Comparison of ENCODE assay signal across 1 cellular context in the genomic region with DNA sequence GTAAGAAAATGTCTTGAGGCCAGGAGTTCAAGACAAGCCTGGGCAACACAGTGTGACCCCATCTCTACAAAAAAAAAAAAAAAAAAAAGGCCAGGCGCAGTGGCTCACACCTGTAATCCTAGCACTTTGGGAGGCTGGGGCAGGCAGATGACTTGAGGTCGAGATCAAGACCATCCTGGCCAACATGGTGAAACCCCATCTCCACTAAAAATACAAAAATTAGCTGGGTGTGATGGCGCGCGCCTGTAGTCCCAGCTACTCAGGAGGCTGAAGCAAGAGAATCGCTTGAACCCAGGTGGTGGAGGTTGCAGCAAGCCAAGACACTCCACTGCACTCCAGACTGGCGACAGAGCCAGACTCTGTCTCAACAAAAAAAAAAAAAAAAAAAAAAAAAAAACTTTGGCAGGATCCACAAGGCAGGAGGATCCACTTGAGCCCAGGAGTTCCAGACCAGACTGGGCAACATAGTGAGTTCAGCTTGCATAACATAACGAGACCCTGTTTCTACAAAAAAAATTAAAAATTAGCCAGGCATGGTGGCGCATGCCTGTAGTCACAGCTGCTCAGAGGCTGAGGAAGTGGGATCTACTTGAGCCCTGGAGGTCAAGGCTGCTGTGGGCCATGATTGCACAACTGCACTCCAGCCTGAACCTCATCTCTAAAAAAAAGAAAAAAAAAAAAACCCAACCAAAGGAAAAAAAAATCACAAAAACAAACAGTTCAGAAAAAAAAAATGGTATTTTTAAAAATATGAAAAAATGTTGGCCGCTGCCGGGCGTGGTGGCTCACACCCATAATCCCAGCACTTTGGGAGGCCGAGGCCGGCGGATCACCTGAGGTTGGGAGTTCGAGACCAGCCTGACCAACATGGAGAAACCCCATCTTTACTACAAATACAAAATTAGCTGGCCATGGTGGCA.
TF ChIP-seq lines count a peak whose summit lies in the region.

No MANE protein-coding gene starts in this region.

TF ChIP-seq in HepG2, 621 proteins besides CTCF, POLR2A, EP300 and RAD21 (continued from another document and continues in another):
- TF ChIP-seq, protein P1, sequence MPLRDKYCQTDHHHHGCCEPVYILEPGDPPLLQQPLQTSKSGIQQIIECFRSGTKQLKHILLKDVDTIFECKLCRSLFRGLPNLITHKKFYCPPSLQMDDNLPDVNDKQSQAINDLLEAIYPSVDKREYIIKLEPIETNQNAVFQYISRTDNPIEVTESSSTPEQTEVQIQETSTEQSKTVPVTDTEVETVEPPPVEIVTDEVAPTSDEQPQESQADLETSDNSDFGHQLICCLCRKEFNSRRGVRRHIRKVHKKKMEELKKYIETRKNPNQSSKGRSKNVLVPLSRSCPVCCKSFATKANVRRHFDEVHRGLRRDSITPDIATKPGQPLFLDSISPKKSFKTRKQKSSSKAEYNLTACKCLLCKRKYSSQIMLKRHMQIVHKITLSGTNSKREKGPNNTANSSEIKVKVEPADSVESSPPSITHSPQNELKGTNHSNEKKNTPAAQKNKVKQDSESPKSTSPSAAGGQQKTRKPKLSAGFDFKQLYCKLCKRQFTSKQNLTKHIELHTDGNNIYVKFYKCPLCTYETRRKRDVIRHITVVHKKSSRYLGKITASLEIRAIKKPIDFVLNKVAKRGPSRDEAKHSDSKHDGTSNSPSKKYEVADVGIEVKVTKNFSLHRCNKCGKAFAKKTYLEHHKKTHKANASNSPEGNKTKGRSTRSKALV (CRISPR knock-in tag; IDR thresholded peaks at IDR 0.05): 0 out of 2 replicates have a peak, but pooled peaks have one; percentile 31
- TF ChIP-seq, protein P2, sequence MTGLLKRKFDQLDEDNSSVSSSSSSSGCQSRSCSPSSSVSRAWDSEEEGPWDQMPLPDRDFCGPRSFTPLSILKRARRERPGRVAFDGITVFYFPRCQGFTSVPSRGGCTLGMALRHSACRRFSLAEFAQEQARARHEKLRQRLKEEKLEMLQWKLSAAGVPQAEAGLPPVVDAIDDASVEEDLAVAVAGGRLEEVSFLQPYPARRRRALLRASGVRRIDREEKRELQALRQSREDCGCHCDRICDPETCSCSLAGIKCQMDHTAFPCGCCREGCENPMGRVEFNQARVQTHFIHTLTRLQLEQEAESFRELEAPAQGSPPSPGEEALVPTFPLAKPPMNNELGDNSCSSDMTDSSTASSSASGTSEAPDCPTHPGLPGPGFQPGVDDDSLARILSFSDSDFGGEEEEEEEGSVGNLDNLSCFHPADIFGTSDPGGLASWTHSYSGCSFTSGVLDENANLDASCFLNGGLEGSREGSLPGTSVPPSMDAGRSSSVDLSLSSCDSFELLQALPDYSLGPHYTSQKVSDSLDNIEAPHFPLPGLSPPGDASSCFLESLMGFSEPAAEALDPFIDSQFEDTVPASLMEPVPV (CRISPR knock-in tag; IDR thresholded peaks at IDR 0.05): peak; percentile 44; the same call in 1 of the 2 replicates
- peak; percentile 80; the same call in 1 of the 2 replicates for TF ChIP-seq ARID4A (CRISPR knock-in tag; IDR thresholded peaks at IDR 0.05; ENCODE audit: borderline replicate concordance)
- peak; percentile 95 for TF ChIP-seq RXRA (CRISPR knock-in tag; IDR thresholded peaks at IDR 0.05)
- peak; percentile 94 for TF ChIP-seq MED1 (CRISPR knock-in tag; IDR thresholded peaks at IDR 0.05)
- peak; percentile 94 for TF ChIP-seq HOXA3 (CRISPR knock-in tag; IDR thresholded peaks at IDR 0.05)
- TF ChIP-seq ZMAT3 (CRISPR knock-in tag; conservative IDR thresholded peaks at IDR 0.05): 0 out of 2 replicates have a peak, but pooled peaks have one; percentile 50
- 0 out of 2 replicates have a peak, but pooled peaks have one; percentile 54 for TF ChIP-seq WIZ (CRISPR knock-in tag; IDR thresholded peaks at IDR 0.05)
- TF ChIP-seq FOXP4 (CRISPR knock-in tag; IDR thresholded peaks at IDR 0.05): peak; percentile 81
- TF ChIP-seq ZNF224 (CRISPR knock-in tag; IDR thresholded peaks at IDR 0.05): peak; percentile 92
- TF ChIP-seq SETDB1 (CRISPR knock-in tag; IDR thresholded peaks at IDR 0.05; ENCODE audit: borderline replicate concordance): 0 out of 2 replicates have a peak, but pooled peaks have one; percentile 36
- peak; percentile 97 for TF ChIP-seq ZNF563 (CRISPR knock-in tag; IDR thresholded peaks at IDR 0.05)
- peak; percentile 99 for TF ChIP-seq ZNF605 (CRISPR knock-in tag; IDR thresholded peaks at IDR 0.05)
- peak; percentile 99 for TF ChIP-seq ZNF121 (CRISPR knock-in tag; IDR thresholded peaks at IDR 0.05)
- peak; percentile 70 for TF ChIP-seq TBX2 (CRISPR knock-in tag; IDR thresholded peaks at IDR 0.05; ENCODE audit: borderline replicate concordance)
- TF ChIP-seq ZNF337 (CRISPR knock-in tag; IDR thresholded peaks at IDR 0.05; ENCODE audit: borderline replicate concordance, low read depth): peak; percentile 86; the same call in 1 of the 2 replicates
- peak; percentile 36; the same call in 1 of the 2 replicates for TF ChIP-seq CBFB (CRISPR knock-in tag; IDR thresholded peaks at IDR 0.05)
- peak; percentile 84 for TF ChIP-seq TARDBP (CRISPR knock-in tag; IDR thresholded peaks at IDR 0.05)
- peak; percentile 19; the same call in 1 of the 2 replicates for TF ChIP-seq BCL3 (CRISPR knock-in tag; IDR thresholded peaks at IDR 0.05)
- TF ChIP-seq, protein P3, sequence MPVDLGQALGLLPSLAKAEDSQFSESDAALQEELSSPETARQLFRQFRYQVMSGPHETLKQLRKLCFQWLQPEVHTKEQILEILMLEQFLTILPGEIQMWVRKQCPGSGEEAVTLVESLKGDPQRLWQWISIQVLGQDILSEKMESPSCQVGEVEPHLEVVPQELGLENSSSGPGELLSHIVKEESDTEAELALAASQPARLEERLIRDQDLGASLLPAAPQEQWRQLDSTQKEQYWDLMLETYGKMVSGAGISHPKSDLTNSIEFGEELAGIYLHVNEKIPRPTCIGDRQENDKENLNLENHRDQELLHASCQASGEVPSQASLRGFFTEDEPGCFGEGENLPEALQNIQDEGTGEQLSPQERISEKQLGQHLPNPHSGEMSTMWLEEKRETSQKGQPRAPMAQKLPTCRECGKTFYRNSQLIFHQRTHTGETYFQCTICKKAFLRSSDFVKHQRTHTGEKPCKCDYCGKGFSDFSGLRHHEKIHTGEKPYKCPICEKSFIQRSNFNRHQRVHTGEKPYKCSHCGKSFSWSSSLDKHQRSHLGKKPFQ (CRISPR knock-in tag; IDR thresholded peaks at IDR 0.05; ENCODE audit: insufficient replicate concordance): peak; percentile 94
- TF ChIP-seq KDM3A (CRISPR knock-in tag; IDR thresholded peaks at IDR 0.05; ENCODE audit: low read depth): 0 out of 2 replicates have a peak, but pooled peaks have one; percentile 46
- peak; percentile 84; the same call in 1 of the 2 replicates for TF ChIP-seq MIER3 (CRISPR knock-in tag; IDR thresholded peaks at IDR 0.05; ENCODE audit: borderline replicate concordance)
- TF ChIP-seq ZNF431 (CRISPR knock-in tag; IDR thresholded peaks at IDR 0.05; ENCODE audit: borderline replicate concordance, low read depth): 0 out of 2 replicates have a peak, but pooled peaks have one; percentile 63
- TF ChIP-seq ZNF570 (CRISPR knock-in tag; IDR thresholded peaks at IDR 0.05; ENCODE audit: borderline replicate concordance): 0 out of 2 replicates have a peak, but pooled peaks have one; percentile 63
- peak; percentile 89 for TF ChIP-seq ZNF501 (CRISPR knock-in tag; IDR thresholded peaks at IDR 0.05)
- peak; percentile 71; the same call in 1 of the 2 replicates for TF ChIP-seq ADNP (CRISPR knock-in tag; IDR thresholded peaks at IDR 0.05)
- peak; percentile 73; the same call in 1 of the 2 replicates for TF ChIP-seq ZNF558 (CRISPR knock-in tag; IDR thresholded peaks at IDR 0.05; ENCODE audit: borderline replicate concordance)
- peak in 1 of 2 experiments; percentile 74; a peak in 1 of 4 replicates for TF ChIP-seq KLF16 (CRISPR knock-in tag; IDR thresholded peaks at IDR 0.05)
- peak; percentile 94 for TF ChIP-seq NR2F2 (IDR thresholded peaks at IDR 0.05; ENCODE audit: borderline replicate concordance, low read depth)
- TF ChIP-seq SAP130 (CRISPR knock-in tag; IDR thresholded peaks at IDR 0.05; ENCODE audit: low read depth): peak; percentile 92
- peak; percentile 72; the same call in 1 of the 2 replicates for TF ChIP-seq NFIC (IDR thresholded peaks at IDR 0.05; ENCODE audit: low read length)
